Comparison of ENCODE assay signal across 10 cellular contexts in genomic region chr3:183584246-183584913, GRCh38. TPM values are rescaled to one million over a fixed set of nuclear protein-coding genes. Genes with fewer than 3 reads are reported as not detected.
DNase-seq lines count a peak whose midpoint lies in the region; ATAC-seq, FAIRE-seq and TF ChIP-seq lines count a peak whose summit lies in the region.
"Had no signal": no experiment of that assay in that cellular context is flagged by ENCODE, and none has a peak within 500 bp of the region (broad histone marks: within the 10 kb centered on the region; RNA-seq: fewer than 3 reads in every experiment).

No MANE protein-coding gene starts in this region.

- DNase-seq in GM23338 (ENCODE audit: low spot score), result no peak
- peak; percentile 83 for DNase-seq in kidney
- DNase-seq in stimulated activated CD4-positive, alpha-beta T cell treated with anti-CD3 and anti-CD28 coated beads, Interleukin-4, amount 100 ng/mL, for 1 hour, result no peak
- DNase-seq in NOMO-1 treated with dmso at 0.1 percent for 144 hours (lab: John Stamatoyannopoulos, UW; ENCODE audit: unreplicated experiment), result no peak
- DNase-seq in NCI-H1930 (lab: John Stamatoyannopoulos, UW), result no peak
- DNase-seq: NCI-H510A treated with DMSO at 0.1 percent for 48 hours had no signal

- peak overlapping the region; percentile 98 for H2AFZ ChIP-seq in GM23338

- no peaks in the 10 kb centered on the region for H3K9me3 ChIP-seq in kidney (ENCODE audit: control insufficient read depth in 1 of 2, low read length in 2 of 2)
- H3K9me3 ChIP-seq in skeletal muscle tissue (ENCODE audit: control insufficient read depth in 3 of 3, low read length in 3 of 3), result no peaks in the 10 kb centered on the region

- H3K79me2 ChIP-seq in GM23338 (replicated peaks; ENCODE audit: insufficient read depth), result no peaks in the 10 kb centered on the region

- H3K4me1 Mint-ChIP-seq in GM23338, result peaks cover 16% of the 10 kb centered on the region

- H3K27me3 ChIP-seq in GM23338 (ENCODE audit: insufficient read depth) (no peaks in the 10 kb centered on the region), skeletal muscle tissue (ENCODE audit: control insufficient read depth in 3 of 3, insufficient read depth in 3 of 3, low read length in 3 of 3) (no peaks in the 10 kb centered on the region)

- H3K4me3 ChIP-seq in GM23338 (no peak overlapping the region), kidney (ENCODE audit: low read length in 2 of 2) (no peak overlapping the region), skeletal muscle tissue (ENCODE audit: low read length in 3 of 3) (peak overlapping the region in 2 of 3 donors; percentile 16 to 37)

- H3F3A ChIP-seq in GM23338 (replicated peaks; ENCODE audit: low read depth), result no peaks in the 10 kb centered on the region

- intact Hi-C loops in kidney (cut with DNase I), result no loop called here

- no peak overlapping the region for H3K27ac Mint-ChIP-seq in GM23338

- no peaks in the 10 kb centered on the region for H3K27me3 Mint-ChIP-seq in GM23338 (ENCODE audit: insufficient read depth, low read depth, poor library complexity)

- no peaks in the 10 kb centered on the region for H3K36me3 Mint-ChIP-seq in GM23338 (ENCODE audit: low read depth)

- no peak overlapping the region for H3K4me3 Mint-ChIP-seq in GM23338

- H3K9me2 ChIP-seq in GM23338 (ENCODE audit: insufficient read depth), result no peaks in the 10 kb centered on the region

- no peaks in the 10 kb centered on the region for H4K20me1 ChIP-seq in GM23338 (replicated peaks; ENCODE audit: insufficient read depth)

- FAIRE-seq in kidney (lab: Jason Lieb, UNC), result no peak

- no peak overlapping the region for H3K9ac ChIP-seq in kidney (ENCODE audit: low read length in 2 of 2)
- H3K9ac ChIP-seq in skeletal muscle tissue (ENCODE audit: low read depth in 1 of 3, low read length in 3 of 3), result peak overlapping the region; percentile 24 to 63 (median 62)

- H3K4me2 ChIP-seq in GM23338, result no peak overlapping the region

- no peaks in the 10 kb centered on the region for H3K9me3 Mint-ChIP-seq in GM23338

- no peaks in the 10 kb centered on the region for H3K36me3 ChIP-seq in GM23338 (ENCODE audit: insufficient read depth)
- no peaks in the 10 kb centered on the region for H3K36me3 ChIP-seq in kidney (ENCODE audit: control insufficient read depth in 1 of 2, insufficient read depth in 2 of 2, low read length in 2 of 2)
- H3K36me3 ChIP-seq in skeletal muscle tissue (ENCODE audit: control insufficient read depth in 3 of 3, insufficient read depth in 3 of 3, low read length in 3 of 3), result no peaks in the 10 kb centered on the region

- H3K27ac ChIP-seq in GM23338 (ENCODE audit: low read depth) (no peak overlapping the region), angular gyrus (ENCODE audit: low read depth, low read length) (peak overlapping the region; percentile 71), kidney (ENCODE audit: low read depth in 2 of 2, low read length in 2 of 2) (peak overlapping the region in 1 of 2 donors; percentile 52), skeletal muscle tissue (ENCODE audit: low read depth, low read length) (peak overlapping the region; percentile 64)
- H3K27ac ChIP-seq: epithelial cell of prostate had no signal

- peak; percentile 50 for ATAC-seq in GM23338
- ATAC-seq in GM19467 (IDR thresholded peaks at IDR 0.05; ENCODE audit: unreplicated experiment), result no peak

- peaks cover 4% of the 10 kb centered on the region; the same call in 1 of the 2 replicates for H3K4me1 ChIP-seq in GM23338 (ENCODE audit: insufficient read depth)
- H3K4me1 ChIP-seq in kidney (ENCODE audit: control insufficient read depth in 1 of 2, insufficient read depth in 1 of 2, low read depth in 1 of 2, low read length in 2 of 2), result peaks cover 0 to 11% of the 10 kb centered on the region in 2 donors
- H3K4me1 ChIP-seq in skeletal muscle tissue (ENCODE audit: control insufficient read depth in 3 of 3, insufficient read depth in 3 of 3, low read length in 3 of 3), result peaks cover 41 to 46% (median 44%) of the 10 kb centered on the region in 3 donors

- TF ChIP-seq CTCF in GM23338 (conservative IDR thresholded peaks at IDR 0.05; ENCODE audit: low read depth in 2 of 2) (no peak), kidney (IDR thresholded peaks at IDR 0.05; ENCODE audit: borderline replicate concordance, extremely low read depth, insufficient read depth) (no peak)

TF ChIP-seq in GM23338, 12 proteins besides CTCF, POLR2A, EP300 and RAD21 (continues in another document):
- no peak for TF ChIP-seq ZNF331 (CRISPR knock-in tag; IDR thresholded peaks at IDR 0.05; ENCODE audit: low read depth)
- no peak for TF ChIP-seq JUNB (IDR thresholded peaks at IDR 0.05; ENCODE audit: unreplicated experiment)
- no peak for TF ChIP-seq NANOG (IDR thresholded peaks at IDR 0.05; ENCODE audit: borderline replicate concordance)
- TF ChIP-seq CREB1 (CRISPR knock-in tag; IDR thresholded peaks at IDR 0.05; ENCODE audit: low read depth), result no peak
- no peak for TF ChIP-seq EZH2 (IDR thresholded peaks at IDR 0.05; ENCODE audit: low read depth, unreplicated experiment)
- TF ChIP-seq STAT1 (IDR thresholded peaks at IDR 0.05; ENCODE audit: unreplicated experiment), result no peak
- TF ChIP-seq ZNF462 (CRISPR knock-in tag; IDR thresholded peaks at IDR 0.05), result no peak
- no peak for TF ChIP-seq EZH2phosphoT487 (IDR thresholded peaks at IDR 0.05; ENCODE audit: unreplicated experiment)
- no peak for TF ChIP-seq POLR2AphosphoS5 (IDR thresholded peaks at IDR 0.05; ENCODE audit: low read depth)

RNA-seq across cellular contexts. Expression of gene KLHL6, which starts 28.9 kb away (rescaled TPM):
- 0.12 TPM in 1 of 2 replicates, not detected in the other for total RNA-seq in GM23338 (2014; rRNA removed; shearing (Covaris generic))
- 0.05 TPM in 1 of 2 replicates, not detected in the other for polyA plus RNA-seq in GM23338 (2016; fragmentation: Nextera tagmentation; extraction: Ambion mirVana)
- total RNA-seq in kidney, result 9.8 TPM
- 0.37 TPM for polyA plus RNA-seq in kidney (ENCODE audit: insufficient read depth, low read depth, low replicate concordance)
- total RNA-seq in skeletal muscle tissue, result 1.0 TPM

RNA-seq across cellular contexts. Expression of gene KLHL24, which starts 51.0 kb away (rescaled TPM):
- total RNA-seq in GM23338 (2014; rRNA removed; shearing (Covaris generic)), result 31.8 and 51.0 TPM in 2 replicates
- polyA plus RNA-seq in GM23338 (2016; fragmentation: Nextera tagmentation; extraction: Ambion mirVana) (5.9 and 8.2 TPM in 2 replicates), kidney (ENCODE audit: insufficient read depth, low read depth, low replicate concordance) (8.4 TPM)
- total RNA-seq in kidney (61.3 TPM), skeletal muscle tissue (178 TPM)

Comparison
In these comparisons a context has a peak if more than half of its experiments do, and no peak if none do; other contexts are left out.
1. H3K4me3 ChIP-seq: peak in skeletal muscle tissue (2 of 3); none in GM23338 (single experiment) and kidney (0 of 2).
2. H3K9ac ChIP-seq: peak in skeletal muscle tissue (3 of 3); none in kidney (0 of 2).